In the genomic region with DNA sequence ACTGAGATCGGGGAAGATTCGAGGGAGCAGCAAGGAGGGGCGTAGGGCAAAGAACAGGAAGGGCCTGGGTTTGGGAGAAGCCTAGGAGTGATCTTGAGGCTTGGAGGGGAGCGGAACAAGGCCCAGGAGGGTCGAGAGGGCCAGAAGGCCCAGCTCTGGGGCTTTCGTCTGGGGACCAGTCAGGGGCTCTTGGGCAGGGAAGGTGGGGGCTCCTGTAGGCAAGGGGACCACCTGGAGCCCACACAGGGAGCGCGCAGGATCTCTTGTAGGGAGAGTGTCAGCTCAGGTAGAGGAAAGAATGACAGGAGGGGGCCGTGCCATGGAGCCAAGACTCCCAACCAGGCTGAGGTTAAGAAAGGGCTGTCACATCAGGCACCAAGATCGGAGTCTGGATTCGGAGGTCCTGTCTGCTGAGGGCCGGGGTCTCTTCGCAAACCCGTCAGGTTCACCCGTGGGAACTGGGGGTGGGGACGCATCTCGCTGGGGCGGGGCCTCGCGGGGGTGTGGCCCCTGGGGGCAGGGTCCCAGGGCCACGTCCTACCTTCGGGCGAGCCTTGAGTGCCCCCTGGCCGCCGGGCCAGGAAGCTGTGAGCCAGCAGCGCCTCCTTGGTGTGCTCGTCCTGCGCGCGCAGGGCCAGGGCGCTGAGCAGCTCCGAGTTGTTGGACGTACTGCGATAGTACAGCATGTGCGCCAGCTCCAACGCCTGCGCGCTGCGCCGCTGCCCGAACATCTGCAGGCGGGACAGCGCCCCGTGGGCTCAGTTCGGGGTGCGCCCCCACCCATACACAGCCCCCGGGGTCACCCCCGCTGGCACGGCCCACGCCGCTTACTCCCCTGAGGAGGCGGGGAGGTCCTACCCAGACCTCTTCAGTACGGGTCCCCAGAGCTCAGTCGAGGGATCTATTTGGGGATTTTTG, we compare ENCODE assay signal across 8 cellular contexts. TPM values are rescaled to one million over a fixed set of nuclear protein-coding genes. Genes with fewer than 3 reads are reported as not detected.
DNase-seq lines count a peak whose midpoint lies in the region; ATAC-seq lines count a peak whose summit lies in the region.

No MANE protein-coding gene starts in this region.

- H3K4me3 Mint-ChIP-seq in activated CD4-positive, alpha-beta memory T cell treated with anti-CD3 and anti-CD28 coated beads for 36 hours: peak overlapping the region; percentile 92

- H3K9me3 Mint-ChIP-seq in activated CD4-positive, alpha-beta memory T cell treated with anti-CD3 and anti-CD28 coated beads for 36 hours: no peaks in the 10 kb centered on the region

- DNase-seq in AG20443 (ENCODE audit: low spot score) (peak; percentile 97), NCI-H526 (lab: John Stamatoyannopoulos, UW) (peak; percentile 85 to 96), ecto neural progenitor cell (ENCODE audit: low spot score) (peak; percentile 92), lung microvascular endothelial cell (ENCODE audit: low read depth in 2 of 2) (peak; percentile 88 to 95)
- DNase-seq in activated CD4-positive, alpha-beta memory T cell treated with anti-CD3 and anti-CD28 coated beads for 36 hours: peak; percentile 95
- DNase-seq in stimulated activated CD4-positive, alpha-beta T cell treated with anti-CD3 and anti-CD28 coated beads, TNF-alpha, amount 100 ng/mL, for 24 hours (ENCODE audit: low read depth in 3 of 3): peak; percentile 81 to 92 (median 81)

- CTCF ChIA-PET in activated CD4-positive, alpha-beta memory T cell treated with anti-CD3 and anti-CD28 coated beads for 36 hours (lab: Charles Lee): interaction anchor here (0.6 to 14.1 kb wide), 37 partner anchors 10 to 985 kb away, joined by 3 to 354 read pairs (median 4); partner anchors contain the start of genes DHX34, EMP3, GRIN2D and KDELR1

- H3K27me3 Mint-ChIP-seq in activated CD4-positive, alpha-beta memory T cell treated with anti-CD3 and anti-CD28 coated beads for 36 hours: no peaks in the 10 kb centered on the region

- POLR2A ChIA-PET in activated CD4-positive, alpha-beta memory T cell treated with anti-CD3 and anti-CD28 coated beads for 36 hours (lab: Charles Lee): interaction anchor here (0.6 to 3.0 kb wide), 7 partner anchors 10 to 285 kb away, joined by 3 to 41 read pairs (median 3); partner anchors contain the start of genes EMP3, RPL18, SPHK2 and SYNGR4

- peak overlapping the region; percentile 97 for H3K27ac Mint-ChIP-seq in activated CD4-positive, alpha-beta memory T cell treated with anti-CD3 and anti-CD28 coated beads for 36 hours

- H3K36me3 Mint-ChIP-seq in activated CD4-positive, alpha-beta memory T cell treated with anti-CD3 and anti-CD28 coated beads for 36 hours: peaks cover 17% of the 10 kb centered on the region

- peaks cover 46% of the 10 kb centered on the region for H3K4me1 Mint-ChIP-seq in activated CD4-positive, alpha-beta memory T cell treated with anti-CD3 and anti-CD28 coated beads for 36 hours (ENCODE audit: low read depth)

- ATAC-seq in GM19035 (IDR thresholded peaks at IDR 0.05; ENCODE audit: unreplicated experiment): peak; percentile 50
- peak; percentile 49 for ATAC-seq in HG03439 (IDR thresholded peaks at IDR 0.05; ENCODE audit: unreplicated experiment)

- intact Hi-C loops in activated CD4-positive, alpha-beta memory T cell treated with anti-CD3 and anti-CD28 coated beads for 36 hours (cut with micrococcal nuclease): loop anchor here (1.0 to 10.0 kb wide), 11 partner anchors 12 to 589 kb away; partner anchors contain the start of genes CARD8, CYTH2, FAM83E and LIG1

RNA-seq across cellular contexts. Expression of gene EMP3, which starts 8.4 kb away (rescaled TPM):
- total RNA-seq in activated CD4-positive, alpha-beta memory T cell treated with anti-CD3 and anti-CD28 coated beads for 36 hours: 100 to 1,000 TPM; 168 to 179 TPM
- total RNA-seq in lung microvascular endothelial cell: 4.0 and 7.4 TPM in 2 replicates

RNA-seq across cellular contexts. Expression of gene TMEM143, which starts 30.0 kb away (rescaled TPM):
- total RNA-seq in activated CD4-positive, alpha-beta memory T cell treated with anti-CD3 and anti-CD28 coated beads for 36 hours: 10 to 100 TPM; 17.1 to 17.9 TPM
- 2.0 and 2.2 TPM in 2 replicates for total RNA-seq in lung microvascular endothelial cell

RNA-seq across cellular contexts. Expression of gene SYNGR4, which starts 30.4 kb away (rescaled TPM):
- under 1 TPM in 1 of 2 experiments, not detected in 1; 0.21 TPM for total RNA-seq in activated CD4-positive, alpha-beta memory T cell treated with anti-CD3 and anti-CD28 coated beads for 36 hours
- not detected in 2 replicates for total RNA-seq in lung microvascular endothelial cell

RNA-seq across cellular contexts. Expression of gene KDELR1, which starts 57.6 kb away (rescaled TPM):
- total RNA-seq in activated CD4-positive, alpha-beta memory T cell treated with anti-CD3 and anti-CD28 coated beads for 36 hours: 10 to 100 TPM; 82.9 to 88.1 TPM
- 34.9 and 37.0 TPM in 2 replicates for total RNA-seq in lung microvascular endothelial cell

RNA-seq across cellular contexts. Expression of gene GRIN2D, which starts 59.7 kb away (rescaled TPM):
- total RNA-seq in activated CD4-positive, alpha-beta memory T cell treated with anti-CD3 and anti-CD28 coated beads for 36 hours: under 1 TPM; 0.07 TPM
- total RNA-seq in lung microvascular endothelial cell: 0.20 and 0.22 TPM in 2 replicates

Comparison
In these comparisons a context has a peak if more than half of its experiments do, and no peak if none do; other contexts are left out.
1. Peak in every context shown above with its lines: DNase-seq and ATAC-seq.
2. RNA of gene EMP3, which starts 8.4 kb away (total RNA-seq): 168 to 179 TPM in activated CD4-positive, alpha-beta memory T cell treated with anti-CD3 and anti-CD28 coated beads for 36 hours; 4.0 to 7.4 TPM in lung microvascular endothelial cell; every median in the first group is over 10 times any median in the second.